8 cellular contexts compared by ENCODE assay signal in genomic region chr15:89556413-89557262, GRCh38. TPM values are rescaled to one million over a fixed set of nuclear protein-coding genes. Genes with fewer than 3 reads are reported as not detected.
DNase-seq lines count a peak whose midpoint lies in the region; ATAC-seq, FAIRE-seq and TF ChIP-seq lines count a peak whose summit lies in the region.

No MANE protein-coding gene starts in this region.

- H3K56ac ChIP-seq in H1 (replicated peaks; ENCODE audit: insufficient read length, low read depth, low read length) = no peak overlapping the region

- peaks cover 3% of the 10 kb centered on the region; the same call in 1 of the 2 replicates for H3K4me1 Mint-ChIP-seq in WTC11

- no peak for TF ChIP-seq POLR2A in H1 (IDR thresholded peaks at IDR 0.05; ENCODE audit: control extremely low read depth in 1 of 2, low read depth in 2 of 2, low read length in 2 of 2)

- H4K8ac ChIP-seq in H1 (ENCODE audit: extremely low read depth, insufficient read depth, low read length) = no peak overlapping the region
- no peak overlapping the region for H4K8ac ChIP-seq in mesenchymal stem cell (ENCODE audit: low read length)

- H4K5ac ChIP-seq in H1 (ENCODE audit: insufficient read length, low read depth, low read length) = no peak overlapping the region

- no peaks in the 10 kb centered on the region for H3K27me3 ChIP-seq in BE2C
- no peaks in the 10 kb centered on the region for H3K27me3 ChIP-seq in H1 (replicated peaks in 1 of 4; ENCODE audit: control insufficient read depth in 3 of 4, extremely low read depth in 1 of 4, insufficient read depth in 3 of 4, low read length in 3 of 4)
- peaks cover 24 to 59% of the 10 kb centered on the region in 2 experiments for H3K27me3 ChIP-seq in mesenchymal stem cell (ENCODE audit: control insufficient read depth in 1 of 2, insufficient read depth in 1 of 2, low read length in 2 of 2)

- no peak overlapping the region for H3K4me3 Mint-ChIP-seq in WTC11

- H2BK12ac ChIP-seq in H1 (ENCODE audit: low read depth, low read length) (no peak overlapping the region), mesenchymal stem cell (ENCODE audit: low read length in 2 of 2) (no peak overlapping the region)

- no peak overlapping the region for H2AK5ac ChIP-seq in H1 (ENCODE audit: low read depth, low read length)
- no peak overlapping the region for H2AK5ac ChIP-seq in mesenchymal stem cell (ENCODE audit: low read length, severe bottlenecking)

- H2AFZ ChIP-seq in H1 (ENCODE audit: low read length) = no peak overlapping the region; the same call in 1 of the 2 replicates
- H2AFZ ChIP-seq in mesenchymal stem cell (ENCODE audit: low read depth, low read length) = no peak overlapping the region

- TF ChIP-seq EP300 in H1 (IDR thresholded peaks at IDR 0.05; ENCODE audit: borderline replicate concordance in 1 of 2, low read depth in 2 of 2, low read length in 2 of 2) = no peak

- H3K9me3 Mint-ChIP-seq in WTC11 = no peaks in the 10 kb centered on the region

- H3K27ac ChIP-seq in H1 (ENCODE audit: low read depth, low read length) (no peak overlapping the region), mesenchymal stem cell (ENCODE audit: low read length, poor library complexity, severe bottlenecking) (no peak overlapping the region)

- H2BK20ac ChIP-seq in H1 (ENCODE audit: low read length) = no peak overlapping the region

- no peak overlapping the region for H3K18ac ChIP-seq in H1 (ENCODE audit: extremely low read depth, low read length)
- no peak overlapping the region for H3K18ac ChIP-seq in mesenchymal stem cell (ENCODE audit: low read depth in 1 of 2, low read length in 2 of 2)

- ATAC-seq in WTC11 (peak; percentile 82), GM18867 (IDR thresholded peaks at IDR 0.05; ENCODE audit: unreplicated experiment) (no peak)

- H3K23ac ChIP-seq in H1 (ENCODE audit: insufficient read length) (no peak overlapping the region), mesenchymal stem cell (ENCODE audit: low read length in 2 of 2) (no peak overlapping the region)

- H3K79me2 ChIP-seq in H1 (ENCODE audit: control insufficient read depth in 1 of 2, insufficient read depth in 2 of 2, low read length in 2 of 2) = no peaks in the 10 kb centered on the region

- H2BK5ac ChIP-seq in H1 (ENCODE audit: low read depth, low read length) (no peak overlapping the region), mesenchymal stem cell (ENCODE audit: low read depth, low read length, poor library complexity, severe bottlenecking) (no peak overlapping the region)

- H3K4ac ChIP-seq in H1 (replicated peaks; ENCODE audit: insufficient read length, low read depth, low read length) (no peak overlapping the region), mesenchymal stem cell (ENCODE audit: low read depth in 1 of 2, low read length in 2 of 2) (no peak overlapping the region)

- peak; percentile 67 for DNase-seq in BE2C
- peak; percentile 29 for DNase-seq in GM19239 (ENCODE audit: insufficient read length, low spot score)
- peak; percentile 65 for DNase-seq in NCI-H2196 (lab: John Stamatoyannopoulos, UW; ENCODE audit: unreplicated experiment)
- DNase-seq in WTC11 (ENCODE audit: low spot score) = peak; percentile 63
- DNase-seq in H1 (ENCODE audit: low read depth in 1 of 2, low spot score in 2 of 2) = peak; percentile 39 to 78
- peak; percentile 77 for DNase-seq in mesenchymal stem cell
- DNase-seq in superior temporal gyrus (ENCODE audit: extremely low spot score) = peak; percentile 90

- H4K91ac ChIP-seq in H1 (replicated peaks; ENCODE audit: insufficient read length, low read length) (no peak overlapping the region), mesenchymal stem cell (ENCODE audit: low read length) (no peak overlapping the region)

- H3K14ac ChIP-seq in H1 (ENCODE audit: insufficient read length) = no peak overlapping the region
- no peak overlapping the region for H3K14ac ChIP-seq in mesenchymal stem cell (ENCODE audit: low read length in 2 of 2)

- H3K9ac ChIP-seq in H1 (replicated peaks in 1 of 4; ENCODE audit: extremely low read depth in 1 of 4, low read depth in 3 of 4, low read length in 3 of 4) = no peak overlapping the region
- H3K9ac ChIP-seq in mesenchymal stem cell (ENCODE audit: low read length) = no peak overlapping the region

- H3K36me3 Mint-ChIP-seq in WTC11 = no peaks in the 10 kb centered on the region

- CTCF ChIA-PET in WTC11 (lab: Charles Lee) = interaction anchor here (3.3 kb wide), 1 partner anchor 64 kb away, joined by 21 read pairs; no protein-coding TSS in a partner anchor
- CTCF ChIA-PET in H1 (lab: Charles Lee; ENCODE audit: partially characterized antibody) = interaction anchor here (1.0 to 11.9 kb wide), 7 partner anchors 10 to 113 kb away, joined by 3 to 126 read pairs (median 5); partner anchors contain the start of gene RHCG

- H3K4me2 ChIP-seq in H1 (ENCODE audit: insufficient read depth in 1 of 2, low read depth in 2 of 2, low read length in 2 of 2) (no peak overlapping the region), mesenchymal stem cell (ENCODE audit: low read length, poor library complexity, severe bottlenecking) (no peak overlapping the region)

- POLR2A ChIA-PET in WTC11 (lab: Charles Lee) = no interaction called here
- POLR2A ChIA-PET in H1 (lab: Charles Lee; ENCODE audit: partially characterized antibody) = interaction anchor here (1.7 kb wide), 1 partner anchor 10 kb away, joined by 4 read pairs; no protein-coding TSS in a partner anchor

- no peak overlapping the region; the same call in 1 of the 2 replicates for H3K27ac Mint-ChIP-seq in WTC11

- peak; percentile 88 for TF ChIP-seq CTCF in BE2C (IDR thresholded peaks at IDR 0.05; ENCODE audit: low read depth, low read length)
- TF ChIP-seq CTCF in WTC11 (IDR thresholded peaks at IDR 0.05) = 0 out of 2 replicates have a peak, but pooled peaks have one; percentile 50
- TF ChIP-seq CTCF in H1 (IDR thresholded peaks at IDR 0.05; ENCODE audit: control extremely low read depth in 1 of 3, insufficient read depth in 1 of 3, low read depth in 1 of 3, low read length in 3 of 3) = peak in 2 of 3 experiments; percentile 74 to 77; a peak in 3 of 4 replicates

- FAIRE-seq in GM19239 (lab: Jason Lieb, UNC) = peak; percentile 74
- peak; percentile 7 for FAIRE-seq in H1 (lab: Jason Lieb, UNC)

- TF ChIP-seq RAD21 in H1 (IDR thresholded peaks at IDR 0.05 in 1 of 2, conservative IDR thresholded peaks at IDR 0.05 in 1 of 2; ENCODE audit: low read depth in 2 of 2, low read length in 2 of 2) = peak; percentile 68 to 77

- no peaks in the 10 kb centered on the region for H4K20me1 ChIP-seq in H1 (replicated peaks in 1 of 2; ENCODE audit: control insufficient read depth in 1 of 2, insufficient read depth in 2 of 2, low read length in 2 of 2)

- H3K79me1 ChIP-seq in H1 (ENCODE audit: low read depth, low read length) = no peaks in the 10 kb centered on the region
- H3K79me1 ChIP-seq in mesenchymal stem cell (replicated peaks; ENCODE audit: low read length, poor library complexity, severe bottlenecking) = no peaks in the 10 kb centered on the region

- H3K36me3 ChIP-seq in BE2C (no peaks in the 10 kb centered on the region), H1 (ENCODE audit: control insufficient read depth in 2 of 4, insufficient read depth in 4 of 4, low read length in 3 of 4) (no peaks in the 10 kb centered on the region), mesenchymal stem cell (ENCODE audit: control insufficient read depth in 1 of 2, insufficient read depth in 2 of 2, low read depth in 1 of 2, low read length in 2 of 2) (no peaks in the 10 kb centered on the region)

- WGBS in H1 (ENCODE audit: extremely low coverage in 1 of 2, insufficient coverage in 1 of 2, insufficient read length in 1 of 2, insufficient replicate concordance in 2 of 2, low coverage in 1 of 2, low lambda C conversion rate in 2 of 2, missing lambda C conversion rate in 1 of 2), 2 experiments = 42% methylated on average over 7 of the region's 9 CpGs; no CpG with 5 or more reads in 1 of the 2 experiments
- 0% methylated on average over 1 of the region's 9 CpGs for WGBS in mesenchymal stem cell

- H3K27me3 Mint-ChIP-seq in WTC11 (ENCODE audit: low read depth) = peaks cover 4% of the 10 kb centered on the region; the same call in 1 of the 2 replicates

- H3K4me1 ChIP-seq in BE2C (no peaks in the 10 kb centered on the region), H1 (replicated peaks in 1 of 4; ENCODE audit: control insufficient read depth in 3 of 4, insufficient read depth in 4 of 4, low read length in 3 of 4) (no peaks in the 10 kb centered on the region), mesenchymal stem cell (ENCODE audit: control insufficient read depth, insufficient read depth, low read depth, low read length) (no peaks in the 10 kb centered on the region)

- no peaks in the 10 kb centered on the region for H3K9me3 ChIP-seq in BE2C
- H3K9me3 ChIP-seq in H1 (ENCODE audit: insufficient read depth in 2 of 2, low read depth in 1 of 2, low read length in 1 of 2) = no peaks in the 10 kb centered on the region
- no peaks in the 10 kb centered on the region for H3K9me3 ChIP-seq in mesenchymal stem cell (ENCODE audit: control insufficient read depth, low read length)

- H3K23me2 ChIP-seq in H1 (ENCODE audit: low read depth, low read length) = no peaks in the 10 kb centered on the region

- H3K4me3 ChIP-seq in BE2C (ENCODE audit: low read depth, low read length) (no peak overlapping the region), H1 (ENCODE audit: extremely low read depth in 1 of 4, insufficient read depth in 2 of 4, low read depth in 3 of 4, low read length in 4 of 4) (no peak overlapping the region), mesenchymal stem cell (ENCODE audit: insufficient read depth in 1 of 2, low read depth in 1 of 2, low read length in 2 of 2) (no peak overlapping the region)

- H2BK15ac ChIP-seq in H1 (ENCODE audit: low read length) = no peak overlapping the region
- H2BK15ac ChIP-seq in mesenchymal stem cell (ENCODE audit: low read depth, poor library complexity, severe bottlenecking) = no peak overlapping the region

- no peak overlapping the region for H2BK120ac ChIP-seq in H1 (replicated peaks; ENCODE audit: low read depth, low read length)
- H2BK120ac ChIP-seq in mesenchymal stem cell (ENCODE audit: low read depth, low read length) = no peak overlapping the region

TF ChIP-seq in WTC11, 78 proteins besides CTCF, POLR2A, EP300 and RAD21 (continues in another document):
- no peak for TF ChIP-seq ZNF416 (CRISPR knock-in tag; IDR thresholded peaks at IDR 0.05)

TF ChIP-seq in H1, 55 proteins besides CTCF, POLR2A, EP300 and RAD21 (continues in another document):
- no peak for TF ChIP-seq CHD2 (IDR thresholded peaks at IDR 0.05; ENCODE audit: low read length)

RNA-seq across cellular contexts. Expression of gene TICRR, which starts 18.6 kb away (rescaled TPM):
- polyA plus RNA-seq in BE2C (2012; ENCODE audit: insufficient read depth, insufficient read length, low read depth) = 4.0 TPM
- total RNA-seq in WTC11 (2021) = 33.7 to 37.4 TPM (median 33.8 TPM) in 3 replicates
- 34.8 and 37.3 TPM in 2 replicates for total RNA-seq in H1 (2021; fragmentation: NEBNext Ultra II Directional; extraction: Animal tissue kit (Norgen Biotek cat#: 25700))
- polyA plus RNA-seq in H1 (2011; rRNA removed) = 13.1 and 15.9 TPM in 2 replicates
- polyA plus RNA-seq in H1 (2011; cell fraction: cytosol; rRNA removed) = 11.5 TPM
- polyA plus RNA-seq in H1 (2011; cell fraction: nucleus; rRNA removed) = 33.1 TPM
- 20.9 to 25.2 TPM (median 21.8 TPM) in 4 replicates for polyA plus RNA-seq in H1 (2012, experiment 1 of 2)
- polyA plus RNA-seq in H1 (2012, experiment 2 of 2) = 7.1 TPM
- 16.6 TPM for polyA plus RNA-seq in H1 (2013, experiment 1 of 2)
- polyA plus RNA-seq in H1 (2013, experiment 2 of 2) = 15.2 TPM
- 40.4 and 45.5 TPM in 2 replicates for polyA minus RNA-seq in H1 (2011; rRNA and poly(A)+ RNA removed)
- 20.3 TPM for polyA minus RNA-seq in H1 (2011; cell fraction: cytosol; rRNA and poly(A)+ RNA removed)
- 49.5 TPM for polyA minus RNA-seq in H1 (2011; cell fraction: nucleus; rRNA and poly(A)+ RNA removed)
- 0.81 TPM for polyA plus RNA-seq in mesenchymal stem cell (2013, experiment 1 of 2)
- polyA plus RNA-seq in mesenchymal stem cell (2013, experiment 2 of 2) = 0.74 TPM

Comparison
In these comparisons a context has a peak if more than half of its experiments do, and no peak if none do; other contexts are left out.
1. DNase-seq: peak in every context shown above with its lines; median percentile 90 in superior temporal gyrus; 77 in mesenchymal stem cell; 67 in BE2C; 65 in NCI-H2196; 63 in WTC11; 58 in H1; 29 in GM19239.